Comparison of ENCODE assay signal across 14 cellular contexts in genomic region chr2:133509777-133510176, GRCh38. TPM values are rescaled to one million over a fixed set of nuclear protein-coding genes. Genes with fewer than 3 reads are reported as not detected.
DNase-seq lines count a peak whose midpoint lies in the region; ATAC-seq and TF ChIP-seq lines count a peak whose summit lies in the region.
"Had no signal": no experiment of that assay in that cellular context is flagged by ENCODE, and none has a peak within 500 bp of the region (broad histone marks: within the 10 kb centered on the region; RNA-seq: fewer than 3 reads in every experiment).

No MANE protein-coding gene starts in this region.

- intact Hi-C loops in CD8-positive, alpha-beta T cell (cut with DNase I, micrococcal nuclease): no loop called here

- peak; percentile 46 for DNase-seq in Jurkat, Clone E6-1 (ENCODE audit: low read depth, low spot score)
- DNase-seq in SW480 (ENCODE audit: low spot score) (peak; percentile 22), foreskin keratinocyte (peak in 1 of 2 donors; percentile 66), globus pallidus (ENCODE audit: low spot score) (no peak), NCI-H2171 treated with DMSO at 0.1 percent for 48 hours (lab: John Stamatoyannopoulos, UW) (no peak), OCI-M1 (lab: John Stamatoyannopoulos, UW) (no peak)
- no peak for DNase-seq in CD8-positive, alpha-beta T cell
- DNase-seq: BE2C; Caco-2; CD4-positive, alpha-beta memory T cell; DND-41 had no signal

- no peak overlapping the region for H3K27ac Mint-ChIP-seq in CD8-positive, alpha-beta T cell
- H3K27ac Mint-ChIP-seq: CD4-positive, alpha-beta memory T cell had no signal

- POLR2A ChIA-PET in CD8-positive, alpha-beta T cell (lab: Charles Lee): no interaction called here

- H3K9me3 ChIP-seq in CD8-positive, alpha-beta T cell (ENCODE audit: low read length): no peaks in the 10 kb centered on the region
- H3K9me3 ChIP-seq: A549, BE2C, Caco-2, HAP-1 had no signal

- H3K4me3 Mint-ChIP-seq in CD8-positive, alpha-beta T cell: no peak overlapping the region
- H3K4me3 Mint-ChIP-seq: CD4-positive, alpha-beta memory T cell had no signal

- no peaks in the 10 kb centered on the region for H3K27me3 ChIP-seq in foreskin keratinocyte
- no peaks in the 10 kb centered on the region for H3K27me3 ChIP-seq in CD8-positive, alpha-beta T cell (ENCODE audit: insufficient read depth, low read length)
- H3K27me3 ChIP-seq: BE2C had no signal

- no peaks in the 10 kb centered on the region for H3K4me1 Mint-ChIP-seq in CD8-positive, alpha-beta T cell (ENCODE audit: low read depth)
- H3K4me1 Mint-ChIP-seq: CD4-positive, alpha-beta memory T cell had no signal

- peak; percentile 79 for ATAC-seq in foreskin keratinocyte
- no peak for ATAC-seq in CD8-positive, alpha-beta T cell
- ATAC-seq: A549 had no signal

- H3K9me3 Mint-ChIP-seq in CD8-positive, alpha-beta T cell: no peaks in the 10 kb centered on the region

- H3K4me3 ChIP-seq in Jurkat, Clone E6-1 (ENCODE audit: low read length): no peak overlapping the region
- H3K4me3 ChIP-seq in CD8-positive, alpha-beta T cell (ENCODE audit: low read depth, low read length): no peak overlapping the region
- H3K4me3 ChIP-seq: A549, HAP-1 had no signal

- H3K36me3 Mint-ChIP-seq in CD8-positive, alpha-beta T cell: no peaks in the 10 kb centered on the region
- H3K36me3 Mint-ChIP-seq: CD4-positive, alpha-beta memory T cell had no signal

- no peaks in the 10 kb centered on the region for H3K27me3 Mint-ChIP-seq in CD8-positive, alpha-beta T cell (ENCODE audit: low read depth)
- H3K27me3 Mint-ChIP-seq: CD4-positive, alpha-beta memory T cell had no signal

- no peak overlapping the region for H3K27ac ChIP-seq in foreskin keratinocyte
- H3K27ac ChIP-seq in CD8-positive, alpha-beta T cell (ENCODE audit: low read depth, low read length): no peak overlapping the region
- H3K27ac ChIP-seq: A549, C4-2B had no signal

- H3K4me1 ChIP-seq in foreskin keratinocyte: peaks cover 13% of the 10 kb centered on the region
- no peaks in the 10 kb centered on the region for H3K4me1 ChIP-seq in CD8-positive, alpha-beta T cell (ENCODE audit: insufficient read depth, low read length)
- H3K4me1 ChIP-seq: BE2C, HAP-1 had no signal

- H3K36me3 ChIP-seq in CD8-positive, alpha-beta T cell (ENCODE audit: insufficient read depth, low read length): no peaks in the 10 kb centered on the region
- H3K36me3 ChIP-seq: BE2C, HAP-1 had no signal

- peak; percentile 27 for TF ChIP-seq CTCF in foreskin keratinocyte (conservative IDR thresholded peaks at IDR 0.05)
- TF ChIP-seq CTCF in CD8-positive, alpha-beta T cell (IDR thresholded peaks at IDR 0.05): no peak

- CTCF ChIA-PET in CD8-positive, alpha-beta T cell (lab: Charles Lee): no interaction called here

RNA-seq across cellular contexts. Expression of gene NCKAP5, which starts 58.5 kb away (rescaled TPM):
- polyA plus RNA-seq in Jurkat, Clone E6-1 (2012; ENCODE audit: insufficient read depth, insufficient read length): not detected
- total RNA-seq in foreskin keratinocyte: 1.3 and 3.0 TPM in 2 replicates
- 0.79 and 0.92 TPM in 2 replicates for polyA plus RNA-seq in foreskin keratinocyte
- total RNA-seq in CD8-positive, alpha-beta T cell: not detected
- total RNA-seq: CD4-positive, alpha-beta memory T cell had no signal
- polyA plus RNA-seq: CD4-positive, alpha-beta memory T cell had no signal

Comparison
In these comparisons a context has a peak if more than half of its experiments do, and no peak if none do; other contexts are left out.
1. DNase-seq: peak in Jurkat, Clone E6-1 (single experiment) and SW480 (single experiment); none in globus pallidus (single experiment), NCI-H2171 treated with DMSO at 0.1 percent for 48 hours (single experiment), OCI-M1 (single experiment) and CD8-positive, alpha-beta T cell (0 of 7).